1 cellular context compared by ENCODE assay signal in the genomic region with DNA sequence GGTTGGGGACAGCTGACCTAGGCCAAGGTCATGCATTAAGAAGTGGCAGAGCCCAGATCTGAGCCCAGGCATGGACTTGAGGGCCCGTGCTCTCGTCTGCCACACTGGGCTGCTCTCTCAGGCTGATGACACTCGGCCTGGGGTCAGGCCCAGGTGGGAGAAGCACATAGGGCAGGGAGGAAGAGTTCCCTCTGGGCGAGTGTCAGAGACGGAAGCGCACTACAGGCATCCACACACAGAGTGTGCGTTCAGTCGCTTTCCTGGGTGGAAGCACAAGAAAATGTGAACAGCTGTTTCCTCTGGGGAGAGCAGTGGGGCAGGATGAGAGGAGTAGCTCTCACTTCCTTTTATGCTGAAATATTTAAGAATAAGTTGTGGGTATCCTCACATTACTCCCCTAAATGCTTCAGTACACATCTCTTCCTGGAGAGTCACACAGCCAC.
TF ChIP-seq lines count a peak whose summit lies in the region.

No MANE protein-coding gene starts in this region.

TF ChIP-seq in HepG2, 621 proteins besides CTCF, POLR2A, EP300 and RAD21:
- TF ChIP-seq ELK4 (CRISPR knock-in tag; IDR thresholded peaks at IDR 0.05; ENCODE audit: borderline replicate concordance) (no peak), SETDB1 (CRISPR knock-in tag; IDR thresholded peaks at IDR 0.05; ENCODE audit: borderline replicate concordance) (no peak), STAG1 (CRISPR knock-in tag; IDR thresholded peaks at IDR 0.05) (no peak), AHR (CRISPR knock-in tag; IDR thresholded peaks at IDR 0.05) (no peak), ZKSCAN5 (CRISPR knock-in tag; IDR thresholded peaks at IDR 0.05) (no peak), ZFYVE20 (CRISPR knock-in tag; IDR thresholded peaks at IDR 0.05; ENCODE audit: borderline replicate concordance, low read depth) (no peak)
- TF ChIP-seq, protein P1, sequence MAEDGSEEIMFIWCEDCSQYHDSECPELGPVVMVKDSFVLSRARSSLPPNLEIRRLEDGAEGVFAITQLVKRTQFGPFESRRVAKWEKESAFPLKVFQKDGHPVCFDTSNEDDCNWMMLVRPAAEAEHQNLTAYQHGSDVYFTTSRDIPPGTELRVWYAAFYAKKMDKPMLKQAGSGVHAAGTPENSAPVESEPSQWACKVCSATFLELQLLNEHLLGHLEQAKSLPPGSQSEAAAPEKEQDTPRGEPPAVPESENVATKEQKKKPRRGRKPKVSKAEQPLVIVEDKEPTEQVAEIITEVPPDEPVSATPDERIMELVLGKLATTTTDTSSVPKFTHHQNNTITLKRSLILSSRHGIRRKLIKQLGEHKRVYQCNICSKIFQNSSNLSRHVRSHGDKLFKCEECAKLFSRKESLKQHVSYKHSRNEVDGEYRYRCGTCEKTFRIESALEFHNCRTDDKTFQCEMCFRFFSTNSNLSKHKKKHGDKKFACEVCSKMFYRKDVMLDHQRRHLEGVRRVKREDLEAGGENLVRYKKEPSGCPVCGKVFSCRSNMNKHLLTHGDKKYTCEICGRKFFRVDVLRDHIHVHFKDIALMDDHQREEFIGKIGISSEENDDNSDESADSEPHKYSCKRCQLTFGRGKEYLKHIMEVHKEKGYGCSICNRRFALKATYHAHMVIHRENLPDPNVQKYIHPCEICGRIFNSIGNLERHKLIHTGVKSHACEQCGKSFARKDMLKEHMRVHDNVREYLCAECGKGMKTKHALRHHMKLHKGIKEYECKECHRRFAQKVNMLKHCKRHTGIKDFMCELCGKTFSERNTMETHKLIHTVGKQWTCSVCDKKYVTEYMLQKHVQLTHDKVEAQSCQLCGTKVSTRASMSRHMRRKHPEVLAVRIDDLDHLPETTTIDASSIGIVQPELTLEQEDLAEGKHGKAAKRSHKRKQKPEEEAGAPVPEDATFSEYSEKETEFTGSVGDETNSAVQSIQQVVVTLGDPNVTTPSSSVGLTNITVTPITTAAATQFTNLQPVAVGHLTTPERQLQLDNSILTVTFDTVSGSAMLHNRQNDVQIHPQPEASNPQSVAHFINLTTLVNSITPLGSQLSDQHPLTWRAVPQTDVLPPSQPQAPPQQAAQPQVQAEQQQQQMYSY (CRISPR knock-in tag; IDR thresholded peaks at IDR 0.05): no peak
- TF ChIP-seq, protein P2, sequence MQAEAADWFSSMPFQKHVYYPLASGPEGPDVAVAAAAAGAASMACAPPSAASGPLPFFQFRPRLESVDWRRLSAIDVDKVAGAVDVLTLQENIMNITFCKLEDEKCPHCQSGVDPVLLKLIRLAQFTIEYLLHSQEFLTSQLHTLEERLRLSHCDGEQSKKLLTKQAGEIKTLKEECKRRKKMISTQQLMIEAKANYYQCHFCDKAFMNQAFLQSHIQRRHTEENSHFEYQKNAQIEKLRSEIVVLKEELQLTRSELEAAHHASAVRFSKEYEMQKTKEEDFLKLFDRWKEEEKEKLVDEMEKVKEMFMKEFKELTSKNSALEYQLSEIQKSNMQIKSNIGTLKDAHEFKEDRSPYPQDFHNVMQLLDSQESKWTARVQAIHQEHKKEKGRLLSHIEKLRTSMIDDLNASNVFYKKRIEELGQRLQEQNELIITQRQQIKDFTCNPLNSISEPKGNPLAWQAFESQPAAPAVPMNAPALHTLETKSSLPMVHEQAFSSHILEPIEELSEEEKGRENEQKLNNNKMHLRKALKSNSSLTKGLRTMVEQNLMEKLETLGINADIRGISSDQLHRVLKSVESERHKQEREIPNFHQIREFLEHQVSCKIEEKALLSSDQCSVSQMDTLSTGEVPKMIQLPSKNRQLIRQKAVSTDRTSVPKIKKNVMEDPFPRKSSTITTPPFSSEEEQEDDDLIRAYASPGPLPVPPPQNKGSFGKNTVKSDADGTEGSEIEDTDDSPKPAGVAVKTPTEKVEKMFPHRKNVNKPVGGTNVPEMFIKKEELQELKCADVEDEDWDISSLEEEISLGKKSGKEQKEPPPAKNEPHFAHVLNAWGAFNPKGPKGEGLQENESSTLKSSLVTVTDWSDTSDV (CRISPR knock-in tag; IDR thresholded peaks at IDR 0.05): no peak
- TF ChIP-seq, protein P3, sequence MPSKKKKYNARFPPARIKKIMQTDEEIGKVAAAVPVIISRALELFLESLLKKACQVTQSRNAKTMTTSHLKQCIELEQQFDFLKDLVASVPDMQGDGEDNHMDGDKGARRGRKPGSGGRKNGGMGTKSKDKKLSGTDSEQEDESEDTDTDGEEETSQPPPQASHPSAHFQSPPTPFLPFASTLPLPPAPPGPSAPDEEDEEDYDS (CRISPR knock-in tag; IDR thresholded peaks at IDR 0.05): no peak
TF ChIP-seq in HepG2: peak in this region for 0.
